30 cellular contexts compared by ENCODE assay signal in the genomic region with DNA sequence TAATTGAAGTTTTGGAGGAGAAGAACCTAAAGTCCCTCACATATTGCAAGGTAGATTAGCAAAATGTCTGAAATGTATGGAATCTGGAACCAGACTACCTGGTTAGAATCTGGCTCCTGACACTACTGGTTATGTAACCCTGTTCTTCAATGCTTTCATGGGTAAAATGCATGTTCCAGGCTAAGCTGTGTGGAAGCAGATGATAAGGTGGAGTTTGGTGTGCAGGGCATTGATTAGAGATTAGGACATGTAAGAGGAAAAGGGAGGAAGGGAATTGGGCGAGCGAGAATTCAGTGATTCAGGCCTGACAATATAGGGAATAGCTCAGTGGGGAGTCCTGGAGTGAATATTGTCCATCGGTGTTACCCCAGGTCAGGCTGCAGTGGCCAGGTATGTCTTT.
"Had no signal": no experiment of that assay in that cellular context is flagged by ENCODE, and none has a peak within 500 bp of the region (broad histone marks: within the 10 kb centered on the region; RNA-seq: fewer than 3 reads in every experiment).

No MANE protein-coding gene starts in this region.

- DNase-seq: activated CD4-positive, alpha-beta memory T cell treated with anti-CD3 and anti-CD28 coated beads, Interleukin-2, amount 10 ng/mL, durations not matched to agents 7 days and 5 days; activated CD4-positive, alpha-beta T cell treated with anti-CD3 and anti-CD28 coated beads for 36 hours; activated CD4-positive, alpha-beta T cell treated with anti-CD3 and anti-CD28 coated beads, Interleukin-2, amount 10 ng/mL, durations not matched to agents 24 days and 14 days; activated CD4-positive, CD25-positive, alpha-beta regulatory T cell; activated CD4-positive, CD25-positive, alpha-beta regulatory T cell treated with anti-CD3 and anti-CD28 coated beads, Interleukin-2, amount 50 U/mL, for 72 hours; activated CD8-positive, alpha-beta memory T cell treated with anti-CD3 and anti-CD28 coated beads, Interleukin-2, amount 10 ng/mL, durations not matched to agents 7 days and 5 days; activated CD8-positive, alpha-beta memory T cell treated with anti-CD3 and anti-CD28 coated beads, Interleukin-2, amount 50 U/mL, for 4 hours; activated effector memory CD4-positive, alpha-beta T cell treated with anti-CD3 and anti-CD28 coated beads, Interleukin-2, amount 50 U/mL, for 16 hours; activated naive CD4-positive, alpha-beta T cell treated with anti-CD3 and anti-CD28 coated beads for 36 hours; activated naive CD8-positive, alpha-beta T cell treated with anti-CD3 and anti-CD28 coated beads for 36 hours; activated naive CD8-positive, alpha-beta T cell treated with anti-CD3 and anti-CD28 coated beads, Interleukin-2, amount 50 U/mL, for 24 hours; activated T-cell treated with anti-CD3 and anti-CD28 coated beads, Interleukin-2, amount 50 U/mL, for 1 hour; activated T-cell treated with anti-CD3 and anti-CD28 coated beads, Interleukin-2, amount 50 U/mL, for 48 hours; adrenal gland; amygdala; aorta; body of pancreas; caudate nucleus; cortex of kidney; dermis blood vessel endothelial cell; effector CD4-positive, alpha-beta T cell; effector memory CD8-positive, alpha-beta T cell; esophagus squamous epithelium; foreskin melanocyte; heart right ventricle; T-helper 2 cell had no signal

- H3K36me3 Mint-ChIP-seq: activated CD8-positive, alpha-beta memory T cell treated with anti-CD3 and anti-CD28 coated beads, Interleukin-2, amount 10 ng/mL, durations not matched to agents 7 days and 5 days had no signal

- H3K9me3 ChIP-seq: adrenal gland, body of pancreas, gastroesophageal sphincter had no signal

- H3K4me3 Mint-ChIP-seq: activated CD4-positive, alpha-beta memory T cell treated with anti-CD3 and anti-CD28 coated beads, Interleukin-2, amount 10 ng/mL, durations not matched to agents 7 days and 5 days; activated CD4-positive, alpha-beta T cell treated with anti-CD3 and anti-CD28 coated beads for 36 hours; activated CD4-positive, alpha-beta T cell treated with anti-CD3 and anti-CD28 coated beads, Interleukin-2, amount 10 ng/mL, durations not matched to agents 24 days and 14 days; activated CD8-positive, alpha-beta memory T cell treated with anti-CD3 and anti-CD28 coated beads, Interleukin-2, amount 10 ng/mL, durations not matched to agents 7 days and 5 days; activated naive CD4-positive, alpha-beta T cell treated with anti-CD3 and anti-CD28 coated beads for 36 hours; activated naive CD4-positive, alpha-beta T cell treated with anti-CD3 and anti-CD28 coated beads, Interleukin-2, amount 50 U/mL, for 24 hours; activated naive CD8-positive, alpha-beta T cell treated with anti-CD3 and anti-CD28 coated beads for 36 hours; activated naive CD8-positive, alpha-beta T cell treated with anti-CD3 and anti-CD28 coated beads, Interleukin-2, amount 50 U/mL, for 24 hours; activated T-helper 1 cell treated with anti-CD3 and anti-CD28 coated beads, Interleukin-12 subunit alpha, Interleukin-12 subunit beta, Interleukin-2, Interleukin-4 antibody, amounts not matched to agents 30 ng/mL and 10 ng/mL and 1 ng/mL, durations not matched to agents 14 hours and 24 hours and 36 hours; effector memory CD8-positive, alpha-beta T cell had no signal

- H3K27me3 Mint-ChIP-seq: activated naive CD4-positive, alpha-beta T cell treated with anti-CD3 and anti-CD28 coated beads, Interleukin-2, amount 50 U/mL, for 24 hours had no signal

- H3K4me1 ChIP-seq: adrenal gland, body of pancreas, esophagus squamous epithelium, gastroesophageal sphincter, heart right ventricle had no signal

- H3K27me3 ChIP-seq: adrenal gland, body of pancreas, esophagus squamous epithelium, gastroesophageal sphincter, heart right ventricle had no signal

- H3K27ac ChIP-seq: adrenal gland, body of pancreas, esophagus squamous epithelium, gastroesophageal sphincter, heart right ventricle had no signal

- ATAC-seq: activated CD4-positive, alpha-beta T cell treated with anti-CD3 and anti-CD28 coated beads for 36 hours; activated CD8-positive, alpha-beta memory T cell treated with anti-CD3 and anti-CD28 coated beads, Interleukin-2, amount 10 ng/mL, durations not matched to agents 7 days and 5 days; activated naive CD8-positive, alpha-beta T cell treated with anti-CD3 and anti-CD28 coated beads, Interleukin-2, amount 50 U/mL, for 24 hours; body of pancreas; effector memory CD8-positive, alpha-beta T cell; gastroesophageal sphincter; heart right ventricle had no signal

- H3K9me3 Mint-ChIP-seq: activated naive CD4-positive, alpha-beta T cell treated with anti-CD3 and anti-CD28 coated beads for 36 hours; activated naive CD4-positive, alpha-beta T cell treated with anti-CD3 and anti-CD28 coated beads, Interleukin-2, amount 50 U/mL, for 24 hours; activated T-helper 2 cell treated with anti-CD3 and anti-CD28 coated beads, Interferon-gamma antibody, Interleukin-2, Interleukin-4, amounts not matched to agents 10 μg/mL and 5 μg/mL and 100 μg/mL, durations not matched to agents 14 hours and 24 hours and 36 hours had no signal

- H3K27ac Mint-ChIP-seq: activated CD4-positive, alpha-beta memory T cell treated with anti-CD3 and anti-CD28 coated beads, Interleukin-2, amount 10 ng/mL, durations not matched to agents 7 days and 5 days; activated CD4-positive, alpha-beta T cell treated with anti-CD3 and anti-CD28 coated beads for 36 hours; activated CD4-positive, alpha-beta T cell treated with anti-CD3 and anti-CD28 coated beads, Interleukin-2, amount 10 ng/mL, durations not matched to agents 24 days and 14 days; activated CD8-positive, alpha-beta memory T cell treated with anti-CD3 and anti-CD28 coated beads, Interleukin-2, amount 10 ng/mL, durations not matched to agents 7 days and 5 days; activated naive CD4-positive, alpha-beta T cell treated with anti-CD3 and anti-CD28 coated beads for 36 hours; activated naive CD4-positive, alpha-beta T cell treated with anti-CD3 and anti-CD28 coated beads, Interleukin-2, amount 50 U/mL, for 24 hours; activated naive CD8-positive, alpha-beta T cell treated with anti-CD3 and anti-CD28 coated beads for 36 hours; activated naive CD8-positive, alpha-beta T cell treated with anti-CD3 and anti-CD28 coated beads, Interleukin-2, amount 50 U/mL, for 24 hours; activated T-helper 1 cell treated with anti-CD3 and anti-CD28 coated beads, Interleukin-12 subunit alpha, Interleukin-12 subunit beta, Interleukin-2, Interleukin-4 antibody, amounts not matched to agents 30 ng/mL and 10 ng/mL and 1 ng/mL, durations not matched to agents 14 hours and 24 hours and 36 hours; activated T-helper 2 cell treated with anti-CD3 and anti-CD28 coated beads, Interferon-gamma antibody, Interleukin-2, Interleukin-4, amounts not matched to agents 10 μg/mL and 5 μg/mL and 100 μg/mL, durations not matched to agents 14 hours and 24 hours and 36 hours; effector memory CD8-positive, alpha-beta T cell had no signal
